ENCODE assay signal across 19 cellular contexts in the genomic region with DNA sequence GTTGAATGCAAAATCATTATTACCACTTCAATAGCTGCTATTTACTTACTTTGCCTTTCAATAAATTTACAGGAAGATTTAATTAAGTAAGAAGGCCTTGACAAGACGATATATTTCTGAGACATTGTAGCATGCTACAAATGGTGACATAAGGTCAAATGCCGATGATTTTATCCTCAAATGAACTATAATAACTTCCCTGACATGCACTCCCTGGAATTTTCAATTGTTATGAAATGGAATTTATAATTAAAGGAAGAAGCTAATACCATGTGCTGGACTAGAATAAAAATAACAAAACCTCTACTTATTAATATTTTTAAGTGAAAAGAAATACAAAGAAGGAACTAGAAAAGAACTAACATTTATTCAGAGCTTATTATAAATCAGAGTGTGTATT. TPM values are rescaled to one million over a fixed set of nuclear protein-coding genes. Genes with fewer than 3 reads are reported as not detected.
A peak's percentile ranks its signal among the peaks of the same experiment; 100 is the strongest.
DNase-seq lines count a peak whose midpoint lies in the region; FAIRE-seq and TF ChIP-seq lines count a peak whose summit lies in the region.
"Had no signal": no experiment of that assay in that cellular context is flagged by ENCODE, and none has a peak within 500 bp of the region (broad histone marks: within the 10 kb centered on the region; RNA-seq: fewer than 3 reads in every experiment).

No MANE protein-coding gene starts in this region.

- H3K4me3 Mint-ChIP-seq in chondrocyte (ENCODE audit: unreplicated experiment): no peak overlapping the region
- H3K4me3 Mint-ChIP-seq: CD8-positive, alpha-beta memory T cell; HFFc6 had no signal

- H3K27me3 Mint-ChIP-seq in chondrocyte (ENCODE audit: low read depth): no peaks in the 10 kb centered on the region

- in situ Hi-C loops in GM23248 (cut with MboI): no loop called here

- H3K9me3 Mint-ChIP-seq in chondrocyte (ENCODE audit: low read depth): no peaks in the 10 kb centered on the region
- H3K9me3 Mint-ChIP-seq: HFFc6 had no signal

- H3K4me3 ChIP-seq in GM23248: no peak overlapping the region
- no peak overlapping the region for H3K4me3 ChIP-seq in spleen
- H3K4me3 ChIP-seq: BLaER1 treated with 17β-estradiol and CSF1 and Interleukin-3, amounts not matched to agents 10 nM and 100 nM; GM12878 had no signal

- no peak for TF ChIP-seq POLR2A in spleen (IDR thresholded peaks at IDR 0.05)

- no peak for TF ChIP-seq CTCF in chondrocyte (IDR thresholded peaks at IDR 0.05)
- no peak for TF ChIP-seq CTCF in spleen (IDR thresholded peaks at IDR 0.05 in 8 of 11, conservative IDR thresholded peaks at IDR 0.05 in 3 of 11)

- H3K79me2 ChIP-seq in GM23248 (ENCODE audit: insufficient read depth): no peaks in the 10 kb centered on the region

- 11 to 13% methylated on average over 2 of the region's 2 CpGs for WGBS in GM23248 (ENCODE audit: low coverage in 1 of 2, low lambda C conversion rate in 2 of 2, missing lambda C conversion rate in 2 of 2), 2 experiments
- WGBS in spleen, 5 donors: 58 to 76% (median 70%) methylated on average over 2 of the region's 2 CpGs

- no peaks in the 10 kb centered on the region for H3K9me2 ChIP-seq in GM23248 (ENCODE audit: insufficient read depth)

- peaks cover 12% of the 10 kb centered on the region for H3K4me1 ChIP-seq in GM23248 (ENCODE audit: insufficient read depth)
- H3K4me1 ChIP-seq in spleen: peaks cover 0 to 12% (median 1%) of the 10 kb centered on the region in 6 donors

- H3K27me3 ChIP-seq in GM23248 (replicated peaks; ENCODE audit: insufficient read depth) (no peaks in the 10 kb centered on the region), spleen (replicated peaks in 1 of 7) (no peaks in the 10 kb centered on the region)
- H3K27me3 ChIP-seq: BLaER1 treated with 17β-estradiol and CSF1 and Interleukin-3, amounts not matched to agents 10 nM and 100 nM had no signal

- H3K4me1 Mint-ChIP-seq in chondrocyte (ENCODE audit: low read depth): peaks cover 35% of the 10 kb centered on the region

- peak; percentile 17 for DNase-seq in GM23248
- no peak for DNase-seq in chondrocyte (ENCODE audit: low spot score)
- DNase-seq in myocyte (ENCODE audit: low read depth): peak; percentile 5
- no peak for DNase-seq in spleen
- DNase-seq in HT-29 (ENCODE audit: low spot score): no peak
- DNase-seq in GM19239 (ENCODE audit: insufficient read length, low spot score): no peak
- no peak for DNase-seq in NCI-H82 treated with DMSO at 0.1 percent for 48 hours (lab: John Stamatoyannopoulos, UW; ENCODE audit: unreplicated experiment)
- DNase-seq: CD8-positive, alpha-beta memory T cell; DMS79; GDM1; HFFc6; NCI-H1436; NCI-H2081; NCI-H510A treated with DMSO at 0.1 percent for 48 hours; NCI-H82 had no signal

- H3K27ac ChIP-seq in GM23248 (no peak overlapping the region), spleen (peak overlapping the region; percentile 20 to 65 (median 48))
- H3K27ac ChIP-seq: BLaER1 treated with 17β-estradiol and CSF1 and Interleukin-3, amounts not matched to agents 10 nM and 100 nM; KMS-11 had no signal

- H3K36me3 ChIP-seq in GM23248 (ENCODE audit: low read depth) (no peaks in the 10 kb centered on the region), spleen (no peaks in the 10 kb centered on the region)
- H3K36me3 ChIP-seq: BLaER1 treated with 17β-estradiol and CSF1 and Interleukin-3, amounts not matched to agents 10 nM and 100 nM had no signal

- no peaks in the 10 kb centered on the region for H3F3A ChIP-seq in GM23248 (ENCODE audit: insufficient read depth)

- intact Hi-C loops in spleen (cut with DNase I; ENCODE audit: low total_unique reads): no loop called here

- H3K4me2 ChIP-seq in GM23248 (ENCODE audit: unreplicated experiment): peak overlapping the region; percentile 22
- H3K4me2 ChIP-seq: BLaER1 treated with 17β-estradiol and CSF1 and Interleukin-3, amounts not matched to agents 10 nM and 100 nM; KMS-11 had no signal

- peak overlapping the region; percentile 38 for H3K27ac Mint-ChIP-seq in chondrocyte (ENCODE audit: unreplicated experiment)
- H3K27ac Mint-ChIP-seq: HFFc6 had no signal

- H4K20me1 ChIP-seq in GM23248 (ENCODE audit: insufficient read depth): no peaks in the 10 kb centered on the region
- H4K20me1 ChIP-seq: BLaER1 treated with 17β-estradiol and CSF1 and Interleukin-3, amounts not matched to agents 10 nM and 100 nM had no signal

- no peak for FAIRE-seq in GM19239 (lab: Jason Lieb, UNC)
- FAIRE-seq: D721Med, GM12878 had no signal

- 0 out of 2 replicates have a peak overlapping the region, but pooled peaks have one; percentile 26 for H2AFZ ChIP-seq in GM23248

- H3K36me3 Mint-ChIP-seq in chondrocyte (ENCODE audit: low read depth): no peaks in the 10 kb centered on the region
- H3K36me3 Mint-ChIP-seq: CD8-positive, alpha-beta memory T cell had no signal

- H3K9me3 ChIP-seq in GM23248 (ENCODE audit: low read depth): no peaks in the 10 kb centered on the region
- no peaks in the 10 kb centered on the region for H3K9me3 ChIP-seq in spleen
- H3K9me3 ChIP-seq: BLaER1 treated with 17β-estradiol and CSF1 and Interleukin-3, amounts not matched to agents 10 nM and 100 nM had no signal

- H3K9ac ChIP-seq in GM23248: no peak overlapping the region
- H3K9ac ChIP-seq: BLaER1 treated with 17β-estradiol and CSF1 and Interleukin-3, amounts not matched to agents 10 nM and 100 nM; KMS-11 had no signal

RNA-seq across cellular contexts. Expression of gene ITGA1, which starts 30.2 kb away (rescaled TPM):
- total RNA-seq in GM23248 (2014; rRNA removed; shearing (Covaris generic)): 18.4 and 18.6 TPM in 2 replicates
- 8.1 and 8.9 TPM in 2 replicates for polyA plus RNA-seq in GM23248 (2016; fragmentation: Nextera tagmentation; extraction: Ambion mirVana)
- 228 to 346 TPM (median 340 TPM) in 3 replicates for total RNA-seq in chondrocyte
- 7.6 and 9.7 TPM in 2 replicates for total RNA-seq in myocyte
- 6.8 TPM for polyA plus RNA-seq in myocyte (2012)
- 100 to 1,000 TPM; 197 to 505 (median 301) TPM for total RNA-seq in spleen
- 10 to 100 TPM in 1 of 3 donors, 1 to 10 TPM in 2; 8.3 to 17.0 (median 9.0) TPM for polyA plus RNA-seq in spleen
- 22.6 and 39.5 TPM in 2 replicates for total RNA-seq in HT-29 (2014; rRNA removed; shearing (Covaris generic))

RNA-seq across cellular contexts. Expression of gene PELO, which starts 30.2 kb away (rescaled TPM):
- 20.4 and 24.4 TPM in 2 replicates for total RNA-seq in GM23248 (2014; rRNA removed; shearing (Covaris generic))
- polyA plus RNA-seq in GM23248 (2016; fragmentation: Nextera tagmentation; extraction: Ambion mirVana) (25.0 and 25.2 TPM in 2 replicates), spleen (10 to 100 TPM; 10.4 to 24.2 (median 17.7) TPM)
- total RNA-seq in chondrocyte (133 to 154 TPM (median 134 TPM) in 3 replicates), myocyte (16.0 and 18.3 TPM in 2 replicates), spleen (100 to 1,000 TPM in 3 of 7 donors, 10 to 100 TPM in 4; 41.0 to 169 (median 92.9) TPM)
- polyA plus RNA-seq in myocyte (2012): 22.7 TPM
- 37.1 and 41.2 TPM in 2 replicates for total RNA-seq in HT-29 (2014; rRNA removed; shearing (Covaris generic))

Comparison
In these comparisons a context has a peak if more than half of its experiments do, and no peak if none do; other contexts are left out.
1. DNase-seq: peak in GM23248 (single experiment) and myocyte (single experiment); none in chondrocyte (single experiment), spleen (single experiment), HT-29 (single experiment), GM19239 (single experiment) and NCI-H82 treated with DMSO at 0.1 percent for 48 hours (single experiment).